ENCODE assay signal across 8 cellular contexts in the genomic region with DNA sequence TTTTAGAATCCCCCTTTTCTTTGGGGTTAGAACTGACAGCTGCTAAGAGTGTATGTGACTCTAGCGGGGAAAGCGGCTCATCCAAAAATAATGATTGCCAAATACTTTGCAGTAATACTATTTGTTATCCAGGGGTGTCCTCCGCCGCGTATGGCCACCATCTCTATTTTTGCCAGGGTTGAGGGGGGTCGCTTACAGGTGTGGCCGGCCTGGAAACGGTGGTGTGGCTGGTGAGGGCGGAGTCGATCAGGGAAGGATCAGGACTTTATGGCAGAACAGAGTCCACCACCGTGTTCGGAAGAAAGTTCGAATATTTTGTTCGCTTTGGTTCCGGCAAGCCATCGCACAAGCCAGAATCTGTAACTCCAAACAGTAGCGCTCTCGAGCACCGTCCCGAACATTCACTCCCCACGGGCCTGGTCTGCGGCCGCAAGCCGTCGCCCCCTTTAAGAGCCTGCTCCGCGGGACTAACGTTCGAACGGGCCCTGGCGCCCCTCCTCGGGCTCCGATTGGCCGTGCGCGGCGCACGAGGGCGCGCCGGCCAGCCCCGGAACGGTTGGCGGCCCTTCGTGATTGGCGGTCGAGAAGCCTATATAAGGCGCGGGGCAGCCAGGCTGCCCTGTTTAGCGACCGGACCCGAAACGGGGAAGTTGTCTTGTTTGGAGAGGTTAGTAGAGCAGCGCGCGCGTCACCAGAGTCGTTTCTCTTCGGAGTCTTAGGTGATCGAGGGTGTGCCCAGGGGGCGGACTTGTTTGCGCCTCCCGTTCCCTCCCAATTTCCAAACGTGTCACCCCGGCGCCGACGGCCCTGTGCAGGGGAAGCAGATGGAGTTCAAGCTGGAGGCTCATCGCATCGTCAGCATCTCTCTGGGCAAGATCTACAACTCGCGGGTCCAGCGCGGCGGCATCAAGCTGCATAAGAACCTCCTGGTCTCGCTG. TPM values are rescaled to one million over a fixed set of nuclear protein-coding genes. Genes with fewer than 3 reads are reported as not detected.
DNase-seq lines count a peak whose midpoint lies in the region; TF ChIP-seq lines count a peak whose summit lies in the region.

IER5 (plus strand) TSS at position 622 of the 938 bp plus-strand sequence; CDS start at position 825, 203 bp downstream.

- H3K9me3 ChIP-seq in esophagus squamous epithelium = no peaks in the 10 kb centered on the region

- peaks cover 0 to 12% (median 0%) of the 10 kb centered on the region in 3 donors for H3K36me3 ChIP-seq in esophagus squamous epithelium

- 7 to 9% methylated on average over 25 to 29 of the region's 76 CpGs for WGBS in esophagus squamous epithelium, 2 donors

- DNase-seq in EH (ENCODE audit: low read depth) (peak; percentile 97), GOT3 (lab: John Stamatoyannopoulos, UW) (peak; percentile 95), LHCN-M2 (ENCODE audit: low read depth) (peak; percentile 99), RPMI7951 (ENCODE audit: low read depth) (peak; percentile 95), activated T-helper 1 cell treated with Interleukin-2 at 50 U/mL for 16 hours (ENCODE audit: low read depth) (peak; percentile 91), esophagus squamous epithelium (lab: John Stamatoyannopoulos, UW) (peak; percentile 91), myocyte (ENCODE audit: low read depth) (peak; percentile 98)
- DNase-seq in stimulated activated CD8-positive, alpha-beta memory T cell treated with anti-CD3 and anti-CD28 coated beads, Interleukin-7, amount 100 ng/mL, for 48 hours (ENCODE audit: extremely low read depth in 1 of 2, low read depth in 1 of 2) = peak; percentile 92

- TF ChIP-seq CTCF in esophagus squamous epithelium (IDR thresholded peaks at IDR 0.05) = peak in 1 of 6 experiments; percentile 16

- peak within 1 kb of the TSS; percentile 92 to 98 (median 96) for H3K27ac ChIP-seq in esophagus squamous epithelium

- H3K27me3 ChIP-seq in esophagus squamous epithelium = no peaks in the 10 kb centered on the region

- peaks cover 17 to 58% (median 17%) of the 10 kb centered on the region in 3 donors for H3K4me1 ChIP-seq in esophagus squamous epithelium

- H3K4me3 ChIP-seq in esophagus squamous epithelium = peak within 1 kb of the TSS; percentile 72 to 97 (median 84)

- peak in 3 of 4 donors; percentile 93 to 100 (median 99) for TF ChIP-seq POLR2A in esophagus squamous epithelium (IDR thresholded peaks at IDR 0.05)

- intact Hi-C loops in esophagus squamous epithelium (cut with DNase I) = loop anchor here (5.0 kb wide), 2 partner anchors 51 to 54 kb away; no protein-coding TSS in a partner anchor

RNA-seq across cellular contexts. Expression of gene IER5, which starts in this region (rescaled TPM):
- total RNA-seq in LHCN-M2 (2014; rRNA removed) (99.0 and 107 TPM in 2 replicates), esophagus squamous epithelium (10 to 100 TPM; 21.6 to 40.6 (median 26.5) TPM), myocyte (32.8 and 40.8 TPM in 2 replicates)
- 41.8 TPM for polyA plus RNA-seq in LHCN-M2 (2012)
- total RNA-seq in RPMI7951 (2014; rRNA removed; shearing (Covaris generic)) = 7.6 and 10.7 TPM in 2 replicates
- 32.6 TPM for polyA plus RNA-seq in myocyte (2012)

Comparison
In these comparisons a context has a peak if more than half of its experiments do, and no peak if none do; other contexts are left out.
1. Peak in every context shown above with its lines: DNase-seq, H3K4me3 ChIP-seq and H3K27ac ChIP-seq.